ENCODE assay signal across 8 cellular contexts in genomic region chr2:146252119-146252518, GRCh38.
"Had no signal": no experiment of that assay in that cellular context is flagged by ENCODE, and none has a peak within 500 bp of the region (broad histone marks: within the 10 kb centered on the region; RNA-seq: fewer than 3 reads in every experiment).

No MANE protein-coding gene starts in this region.

- H3K4me2 ChIP-seq: GM23338 had no signal

- H3K9me3 ChIP-seq: HAP-1 had no signal

- H3K27ac Mint-ChIP-seq: GM23338, HFFc6, IgD-negative memory B cell had no signal

- FAIRE-seq: HTR-8/SVneo had no signal

- H2AFZ ChIP-seq: GM23338 had no signal

- H3K36me3 Mint-ChIP-seq: IgD-negative memory B cell had no signal

- DNase-seq: H7, HFFc6, KG1 had no signal

- H3K4me1 Mint-ChIP-seq: IgD-negative memory B cell had no signal

- H3K4me1 ChIP-seq: HAP-1 had no signal

- H3K4me3 Mint-ChIP-seq: GM23338, HFFc6, IgD-negative memory B cell had no signal

- ATAC-seq: GM23338, HCT116 had no signal

- H3K4me3 ChIP-seq: GM23338, HAP-1 had no signal

- H3K36me3 ChIP-seq: HAP-1 had no signal

- H3K27me3 Mint-ChIP-seq: IgD-negative memory B cell had no signal

- H3K9me3 Mint-ChIP-seq: GM23338, IgD-negative memory B cell had no signal
